1 cellular context compared by ENCODE assay signal in genomic region chr6:42702200-42702599, GRCh38.
TF ChIP-seq lines count a peak whose summit lies in the region.

No MANE protein-coding gene starts in this region.

TF ChIP-seq in K562, 482 proteins besides CTCF, POLR2A, EP300 and RAD21 (continued from another document):
- TF ChIP-seq FOS (IDR thresholded peaks at IDR 0.05; ENCODE audit: extremely low read depth, insufficient read length) (peak; percentile 18), TAL1 (IDR thresholded peaks at IDR 0.05) (peak; percentile 59), ZEB2 (IDR thresholded peaks at IDR 0.05) (peak; percentile 43; the same call in 1 of the 2 replicates), ZNF511 (CRISPR knock-in tag; IDR thresholded peaks at IDR 0.05) (no peak), ETV1 (tag; conservative IDR thresholded peaks at IDR 0.05; ENCODE audit: low read depth) (peak; percentile 34; the same call in 1 of the 2 replicates), BRCA1 (IDR thresholded peaks at IDR 0.05) (no peak), BRCA1 (CRISPR knock-in tag; IDR thresholded peaks at IDR 0.05) (no peak), CBFA2T3 (IDR thresholded peaks at IDR 0.05) (peak; percentile 72), MECOM (CRISPR knock-in tag; IDR thresholded peaks at IDR 0.05) (no peak), PTTG1 (tag; IDR thresholded peaks at IDR 0.05; ENCODE audit: low read depth) (no peak), TEAD4 (IDR thresholded peaks at IDR 0.05; ENCODE audit: low read length) (peak; percentile 66; the same call in 1 of the 2 replicates), TEAD4 (CRISPR knock-in tag; IDR thresholded peaks at IDR 0.05; ENCODE audit: borderline replicate concordance) (no peak), JUND (IDR thresholded peaks at IDR 0.05; ENCODE audit: borderline replicate concordance, low read depth, low read length) (peak; percentile 92), JUND (tag; IDR thresholded peaks at IDR 0.05; ENCODE audit: borderline replicate concordance, low read depth, low read length) (peak; percentile 91; the same call in 2 of the 3 replicates), ARID4B (CRISPR knock-in tag; IDR thresholded peaks at IDR 0.05) (no peak), HMGN3 (IDR thresholded peaks at IDR 0.05; ENCODE audit: borderline replicate concordance, extremely low read depth, insufficient read length, low read depth, low read length) (no peak), TFAM (CRISPR knock-in tag; conservative IDR thresholded peaks at IDR 0.05) (no peak), TRIM24 (IDR thresholded peaks at IDR 0.05) (0 out of 4 replicates have a peak, but pooled peaks of 1 of the 2 experiments have one; percentile 48), ETS1 (conservative IDR thresholded peaks at IDR 0.05; ENCODE audit: control insufficient read depth, low read depth, low read length) (no peak), SMARCE1 (IDR thresholded peaks at IDR 0.05) (peak; percentile 88), ARID1B (IDR thresholded peaks at IDR 0.05) (peak; percentile 88), SMAD4 (CRISPR knock-in tag; conservative IDR thresholded peaks at IDR 0.05) (0 out of 2 replicates have a peak, but pooled peaks have one; percentile 20), MLLT1 (IDR thresholded peaks at IDR 0.05) (no peak), ATF3 (IDR thresholded peaks at IDR 0.05) (peak; percentile 82), ATF3 (CRISPR knock-in tag; conservative IDR thresholded peaks at IDR 0.05) (no peak; the same call in 1 of the 2 replicates), JUN (IDR thresholded peaks at IDR 0.05; ENCODE audit: borderline replicate concordance, low read depth, low read length) (peak; percentile 85), JUN (CRISPR knock-in tag; IDR thresholded peaks at IDR 0.05; ENCODE audit: borderline replicate concordance) (no peak), ATF7 (IDR thresholded peaks at IDR 0.05) (0 out of 2 replicates have a peak, but pooled peaks have one; percentile 28), RCOR1 (IDR thresholded peaks at IDR 0.05; ENCODE audit: borderline replicate concordance in 1 of 2, low read depth in 2 of 2, low read length in 2 of 2) (peak in 1 of 2 experiments; percentile 58; a peak in 1 of 4 replicates), HOMEZ (CRISPR knock-in tag; IDR thresholded peaks at IDR 0.05) (no peak), CHCHD3 (CRISPR knock-in tag; IDR thresholded peaks at IDR 0.05) (no peak), SMARCC2 (IDR thresholded peaks at IDR 0.05; ENCODE audit: low read depth) (peak; percentile 66; the same call in 1 of the 2 replicates), MAX (CRISPR knock-in tag; IDR thresholded peaks at IDR 0.05) (no peak), PML (IDR thresholded peaks at IDR 0.05; ENCODE audit: low read length) (0 out of 2 replicates have a peak, but pooled peaks have one; percentile 29), ZNF384 (IDR thresholded peaks at IDR 0.05; ENCODE audit: low read depth, low read length) (peak; percentile 92), DPF2 (IDR thresholded peaks at IDR 0.05) (peak; percentile 83), SMARCA4 (IDR thresholded peaks at IDR 0.05) (peak; percentile 90), CBFA2T2 (conservative IDR thresholded peaks at IDR 0.05) (peak; percentile 44; the same call in 1 of the 2 replicates), TAF9B (IDR thresholded peaks at IDR 0.05; ENCODE audit: partially characterized antibody) (no peak)
